ENCODE assay signal across 8 cellular contexts in the genomic region with DNA sequence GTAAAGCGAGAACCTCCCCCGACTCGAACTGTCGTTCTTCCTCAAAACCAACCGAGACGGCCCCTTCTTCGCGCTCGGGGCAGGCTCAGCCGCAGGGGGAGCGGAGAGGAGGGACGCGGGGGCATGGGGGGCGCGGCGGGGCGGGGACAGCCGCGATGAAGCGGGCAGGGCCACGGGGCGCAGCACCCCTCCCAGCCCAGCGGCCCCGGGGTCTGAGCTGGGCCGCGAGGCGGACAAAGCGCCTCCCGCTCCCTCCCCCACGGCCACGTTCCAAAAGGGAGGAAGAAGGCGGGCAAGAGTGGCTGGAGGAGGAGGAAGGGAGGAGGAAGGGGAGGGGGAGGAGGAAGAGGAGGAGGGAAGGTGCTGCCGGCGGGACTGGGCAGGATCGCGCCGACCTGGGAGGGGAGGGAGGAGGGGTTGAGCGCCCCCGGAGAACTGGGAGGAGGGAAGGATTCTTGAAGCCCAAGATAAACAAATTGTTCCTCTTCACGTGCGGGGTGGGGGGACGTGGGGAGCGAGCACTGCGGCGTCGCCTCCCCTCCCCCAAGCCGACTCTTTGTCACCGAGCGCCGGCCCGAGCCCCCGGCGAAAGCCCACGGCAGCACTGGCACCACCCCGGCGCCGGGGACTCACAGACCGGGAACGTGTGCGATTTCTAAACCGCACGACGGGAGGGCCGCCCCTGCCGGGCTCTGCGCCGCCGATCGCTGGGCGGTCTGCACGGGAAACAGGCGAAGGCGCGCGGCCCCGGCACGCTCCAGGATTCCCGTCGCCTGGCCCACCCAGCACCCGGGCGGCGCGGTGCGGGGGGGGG. TPM values are rescaled to one million over a fixed set of nuclear protein-coding genes. Genes with fewer than 3 reads are reported as not detected.
DNase-seq lines count a peak whose midpoint lies in the region; ATAC-seq and TF ChIP-seq lines count a peak whose summit lies in the region.

No MANE protein-coding gene starts in this region.

- WGBS in adrenal gland, 4 donors = 0 to 3% (median 0%) methylated on average over 8 to 84 of the region's 84 CpGs
- WGBS in transverse colon (ENCODE audit: low coverage in 1 of 2), 2 donors = 1% methylated on average over 51 of the region's 84 CpGs; no CpG with 5 or more reads in 1 of the 2 donors

- no peaks in the 10 kb centered on the region for H3K9me3 ChIP-seq in adrenal gland (replicated peaks in 1 of 3)
- H3K9me3 ChIP-seq in transverse colon = no peaks in the 10 kb centered on the region

- H3K27ac ChIP-seq in adrenal gland (peak overlapping the region; percentile 95 to 99 (median 98)), transverse colon (peak overlapping the region; percentile 93 to 99 (median 98))

- H3K4me3 ChIP-seq in adrenal gland (peak overlapping the region; percentile 9 to 93 (median 81)), transverse colon (peak overlapping the region; percentile 64 to 85 (median 78))

- in situ Hi-C loops in transverse colon (cut with MboI; ENCODE audit: low pct_ligation_motif_present in 1 of 4, low pct_unique_long_range_greater_than_20kb in 1 of 4, low sequenced_read_pairs in 3 of 4) = loop anchor here in 1 of 4 donors (10.0 kb wide), 1 partner anchor 416 kb away; no protein-coding TSS in a partner anchor

- H3K27me3 ChIP-seq in adrenal gland (no peaks in the 10 kb centered on the region), transverse colon (no peaks in the 10 kb centered on the region)

- peaks cover 0 to 21% of the 10 kb centered on the region in 2 donors for H3K4me1 ChIP-seq in adrenal gland (replicated peaks in 1 of 2)
- peaks cover 0 to 17% (median 4%) of the 10 kb centered on the region in 4 donors for H3K4me1 ChIP-seq in transverse colon

- TF ChIP-seq CTCF in adrenal gland (IDR thresholded peaks at IDR 0.05) (no peak), transverse colon (IDR thresholded peaks at IDR 0.05) (no peak)

- TF ChIP-seq POLR2A in adrenal gland (IDR thresholded peaks at IDR 0.05) = peak; percentile 24 to 68
- peak; percentile 56 for TF ChIP-seq POLR2A in transverse colon (IDR thresholded peaks at IDR 0.05)

- H3K36me3 ChIP-seq in adrenal gland (replicated peaks in 1 of 2) (no peaks in the 10 kb centered on the region), transverse colon (no peaks in the 10 kb centered on the region)

- intact Hi-C loops in adrenal gland (cut with DNase I) = loop anchor here (5.0 to 10.0 kb wide), 4 partner anchors 99 to 416 kb away; no protein-coding TSS in a partner anchor
- intact Hi-C loops in Right ventricle myocardium inferior (cut with DNase I) = loop anchor here (1.0 to 5.0 kb wide), 8 partner anchors 53 to 484 kb away; a partner anchor contains a TSS
- intact Hi-C loops in transverse colon (cut with DNase I; ENCODE audit: low total_unique reads) = loop anchor here (2.0 to 10.0 kb wide), 2 partner anchors 236 to 416 kb away; no protein-coding TSS in a partner anchor

- ATAC-seq in GM18909 (IDR thresholded peaks at IDR 0.05; ENCODE audit: poor library complexity, unreplicated experiment) (peak; percentile 35), Right ventricle myocardium inferior (peak; percentile 84), HG02571 (IDR thresholded peaks at IDR 0.05; ENCODE audit: unreplicated experiment) (no peak)

- no peak for TF ChIP-seq EP300 in transverse colon (IDR thresholded peaks at IDR 0.05; ENCODE audit: low read depth)

- peak; percentile 86 for DNase-seq in NCI-H1436 (lab: John Stamatoyannopoulos, UW)
- peak; percentile 82 for DNase-seq in SW480 (ENCODE audit: low spot score)
- DNase-seq in adrenal gland = peak; percentile 89 to 96 (median 94)
- DNase-seq in Right ventricle myocardium inferior (ENCODE audit: missing footprints) = peak; percentile 92
- peak in 54 of 56 donors; percentile 7 to 87 (median 72) for DNase-seq in nucleus accumbens (lab: John Stamatoyannopoulos, UW)
- DNase-seq in transverse colon = peak; percentile 87

RNA-seq across cellular contexts. Expression of a gene that starts 2.9 kb away (rescaled TPM):
- total RNA-seq in adrenal gland (10 to 100 TPM in 3 of 8 donors, 1 to 10 TPM in 5; 3.4 to 15.9 (median 9.2) TPM), Right ventricle myocardium inferior (2.3 TPM), transverse colon (10 to 100 TPM; 16.1 to 40.0 (median 18.1) TPM)
- polyA plus RNA-seq in adrenal gland = 1 to 10 TPM; 2.0 to 7.3 (median 6.0) TPM
